ENCODE assay signal across 8 cellular contexts in genomic region chr19:50639121-50640112, GRCh38. TPM values are rescaled to one million over a fixed set of nuclear protein-coding genes. Genes with fewer than 3 reads are reported as not detected.
A peak's percentile ranks its signal among the peaks of the same experiment; 100 is the strongest.
DNase-seq lines count a peak whose midpoint lies in the region; FAIRE-seq and TF ChIP-seq lines count a peak whose summit lies in the region.

A gene with protein sequence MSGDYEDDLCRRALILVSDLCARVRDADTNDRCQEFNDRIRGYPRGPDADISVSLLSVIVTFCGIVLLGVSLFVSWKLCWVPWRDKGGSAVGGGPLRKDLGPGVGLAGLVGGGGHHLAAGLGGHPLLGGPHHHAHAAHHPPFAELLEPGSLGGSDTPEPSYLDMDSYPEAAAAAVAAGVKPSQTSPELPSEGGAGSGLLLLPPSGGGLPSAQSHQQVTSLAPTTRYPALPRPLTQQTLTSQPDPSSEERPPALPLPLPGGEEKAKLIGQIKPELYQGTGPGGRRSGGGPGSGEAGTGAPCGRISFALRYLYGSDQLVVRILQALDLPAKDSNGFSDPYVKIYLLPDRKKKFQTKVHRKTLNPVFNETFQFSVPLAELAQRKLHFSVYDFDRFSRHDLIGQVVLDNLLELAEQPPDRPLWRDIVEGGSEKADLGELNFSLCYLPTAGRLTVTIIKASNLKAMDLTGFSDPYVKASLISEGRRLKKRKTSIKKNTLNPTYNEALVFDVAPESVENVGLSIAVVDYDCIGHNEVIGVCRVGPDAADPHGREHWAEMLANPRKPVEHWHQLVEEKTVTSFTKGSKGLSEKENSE (minus strand): TSS chr19:50639881. CDS start chr19:50637411, 2,470 bp downstream.

- peak within 1 kb of the TSS; percentile 43 to 63 for H3K4me3 ChIP-seq in cardiac fibroblast (replicated peaks in 1 of 2; ENCODE audit: low read depth in 2 of 2, low read length in 2 of 2)

- no peak for TF ChIP-seq CTCF in cardiac fibroblast (IDR thresholded peaks at IDR 0.05; ENCODE audit: low read depth, low read length)

- no peak for FAIRE-seq in GM12891 (lab: Jason Lieb, UNC)

- no peaks in the 10 kb centered on the region for H3K27me3 ChIP-seq in layer of hippocampus (ENCODE audit: control insufficient read depth, insufficient read depth, low read length)

- no peak for TF ChIP-seq POLR2A in GM12891 (IDR thresholded peaks at IDR 0.05; ENCODE audit: low read depth, low read length)

- H3K27ac ChIP-seq in layer of hippocampus (ENCODE audit: low read depth, low read length) = peak within 1 kb of the TSS; percentile 50

- peak; percentile 18 for DNase-seq in SIG-M5 treated with dmso at 0.1 percent for 504 hours (lab: John Stamatoyannopoulos, UW; ENCODE audit: unreplicated experiment)
- no peak for DNase-seq in SIG-M5 (lab: John Stamatoyannopoulos, UW)
- peak; percentile 63 for DNase-seq in SK-N-DZ (ENCODE audit: low spot score)
- peak; percentile 28 to 58 for DNase-seq in cardiac fibroblast (ENCODE audit: low read depth in 2 of 2)
- peak in 2 of 3 experiments; percentile 18 to 40 for DNase-seq in stimulated activated CD4-positive, alpha-beta T cell treated with anti-CD3 and anti-CD28 coated beads, TNF-alpha, amount 100 ng/mL, for 24 hours (ENCODE audit: low read depth in 3 of 3)
- no peak for DNase-seq in GM12891 (ENCODE audit: insufficient read length, low spot score)
- no peak for DNase-seq in amniotic stem cell (lab: John Stamatoyannopoulos, UW)

TF ChIP-seq in GM12891, 5 proteins besides CTCF, POLR2A, EP300 and RAD21:
- TF ChIP-seq TAF1 (IDR thresholded peaks at IDR 0.05; ENCODE audit: low read depth, low read length) (no peak), SPI1 (IDR thresholded peaks at IDR 0.05; ENCODE audit: low read depth, low read length) (no peak), POU2F2 (IDR thresholded peaks at IDR 0.05; ENCODE audit: low read depth, low read length) (no peak), POLR2AphosphoS5 (IDR thresholded peaks at IDR 0.05; ENCODE audit: low read depth, low read length) (no peak), PAX5 (IDR thresholded peaks at IDR 0.05; ENCODE audit: insufficient read depth, low read length, severe bottlenecking) (no peak)

RNA-seq across cellular contexts. Expression of the gene that starts here (rescaled TPM):
- 0.33 and 0.64 TPM in 2 replicates for polyA plus RNA-seq in SK-N-DZ (2014; cell fraction: cytosol; rRNA removed)
- polyA plus RNA-seq in SK-N-DZ (2014; cell fraction: nucleus; rRNA removed) = 0.43 and 0.59 TPM in 2 replicates
- not detected for polyA plus RNA-seq in GM12891 (2012; ENCODE audit: low read depth, missing spikeins)

Comparison
In these comparisons a context has a peak if more than half of its experiments do, and no peak if none do; other contexts are left out.
1. DNase-seq: peak in SIG-M5 treated with dmso at 0.1 percent for 504 hours (single experiment), SK-N-DZ (single experiment), cardiac fibroblast (2 of 2) and stimulated activated CD4-positive, alpha-beta T cell treated with anti-CD3 and anti-CD28 coated beads, TNF-alpha, amount 100 ng/mL, for 24 hours (2 of 3); none in SIG-M5 (single experiment), GM12891 (single experiment) and amniotic stem cell (single experiment).